Comparison of ENCODE assay signal across 26 cellular contexts in genomic region chr3:176914764-176915163, GRCh38.
DNase-seq lines count a peak whose midpoint lies in the region; ATAC-seq and TF ChIP-seq lines count a peak whose summit lies in the region.
"Had no signal": no experiment of that assay in that cellular context is flagged by ENCODE, and none has a peak within 500 bp of the region (broad histone marks: within the 10 kb centered on the region; RNA-seq: fewer than 3 reads in every experiment).

No MANE protein-coding gene starts in this region.

- no peaks in the 10 kb centered on the region for H3K79me2 ChIP-seq in H9 (ENCODE audit: insufficient read depth, low read length)

- no peak overlapping the region for H3K27ac ChIP-seq in H9 (ENCODE audit: insufficient read length, low read depth, low read length)
- H3K27ac ChIP-seq in RWPE2 (ENCODE audit: poor library complexity, severe bottlenecking) = no peak overlapping the region
- H3K27ac ChIP-seq: gastroesophageal sphincter, ovary, uterus had no signal

- H3K4me3 Mint-ChIP-seq in H9 = no peak overlapping the region
- H3K4me3 Mint-ChIP-seq: activated B cell treated with CpG ODN at 0.5 μM for 24 hours; CD8-positive, alpha-beta memory T cell; endodermal cell; nephron; T-cell had no signal

- no peak overlapping the region for H3K4ac ChIP-seq in H9 (ENCODE audit: low read depth, low read length)

- no peak overlapping the region for H2BK15ac ChIP-seq in H9 (ENCODE audit: low read depth, low read length)

- H2AK5ac ChIP-seq in H9 (ENCODE audit: insufficient read length, low read length) = no peak overlapping the region

- H3K27me3 ChIP-seq in H9 (ENCODE audit: insufficient read depth, low read length) (no peaks in the 10 kb centered on the region), RWPE2 (ENCODE audit: insufficient read depth, poor library complexity, severe bottlenecking) (no peaks in the 10 kb centered on the region)
- H3K27me3 ChIP-seq: gastroesophageal sphincter, ovary, uterus had no signal

- no peak overlapping the region for H3K4me3 ChIP-seq in RWPE2 (ENCODE audit: severe bottlenecking)
- H3K4me3 ChIP-seq in fibroblast of the aortic adventitia (ENCODE audit: low read depth, low read length) = no peak overlapping the region
- H3K4me3 ChIP-seq: gastroesophageal sphincter, lung, ovary, uterus had no signal

- no peak overlapping the region for H2BK12ac ChIP-seq in H9 (ENCODE audit: insufficient read length, low read depth, low read length)

- DNase-seq in H9 = no peak
- DNase-seq in RWPE2 (ENCODE audit: low spot score) = no peak
- DNase-seq in fibroblast of the aortic adventitia (ENCODE audit: low read depth) = peak; percentile 39
- DNase-seq in retina = peak; percentile 33
- DNase-seq in NK-92 (lab: John Stamatoyannopoulos, UW; ENCODE audit: unreplicated experiment) = no peak
- DNase-seq: activated B cell treated with CpG ODN at 0.5 μM for 24 hours; activated T-cell treated with anti-CD3 and anti-CD28 coated beads, Interleukin-2, amount 50 U/mL, for 48 hours; CD8-positive, alpha-beta memory T cell; central memory CD4-positive, alpha-beta T cell; DMS 273 treated with DMSO at 0.1 percent for 48 hours; endodermal cell; HCEC 1CT; Karpas-422; NCI-H146; NCI-H2171; ovary; RPMI8226; small intestine; stimulated activated naive CD4-positive, alpha-beta T cell; T-cell; uterus had no signal

- H4K20me1 ChIP-seq in H9 (ENCODE audit: control insufficient read depth, insufficient read depth, insufficient read length) = no peaks in the 10 kb centered on the region

- no peak overlapping the region for H3K4me2 ChIP-seq in H9 (ENCODE audit: insufficient read depth, insufficient read length, low read length)

- no peak overlapping the region for H3K9ac ChIP-seq in H9 (ENCODE audit: extremely low read depth, insufficient read length, low read length)

- H2BK5ac ChIP-seq in H9 (ENCODE audit: insufficient read length, low read length) = no peak overlapping the region

- H3K36me3 ChIP-seq in RWPE2 (ENCODE audit: low read depth) = no peaks in the 10 kb centered on the region
- H3K36me3 ChIP-seq: gastroesophageal sphincter, ovary, uterus had no signal

- H3K4me1 ChIP-seq in H9 (ENCODE audit: insufficient read depth, low read length) (peaks cover 20% of the 10 kb centered on the region), RWPE2 (ENCODE audit: insufficient read depth, poor library complexity, severe bottlenecking) (peaks cover 5% of the 10 kb centered on the region)
- H3K4me1 ChIP-seq: gastroesophageal sphincter, uterus had no signal

- no peaks in the 10 kb centered on the region for H3K79me1 ChIP-seq in H9 (ENCODE audit: insufficient read depth, low read depth, low read length, poor library complexity, severe bottlenecking)

- no peaks in the 10 kb centered on the region for H3K27me3 Mint-ChIP-seq in H9 (ENCODE audit: low read depth)

- H2AFZ ChIP-seq in H9 (ENCODE audit: low read length) = no peak overlapping the region

- peaks cover 4% of the 10 kb centered on the region for H3K23me2 ChIP-seq in H9 (ENCODE audit: insufficient read length, low read depth, low read length, poor library complexity, severe bottlenecking)

- peak overlapping the region in 2 of 3 experiments; percentile 14 to 53; a peak in 4 of 7 replicates for H3K27ac Mint-ChIP-seq in H9
- H3K27ac Mint-ChIP-seq: activated B cell treated with CpG ODN at 0.5 μM for 24 hours; CD8-positive, alpha-beta memory T cell; endodermal cell; nephron; T-cell had no signal

- no peak overlapping the region for H2BK20ac ChIP-seq in H9 (ENCODE audit: low read depth, low read length, poor library complexity, severe bottlenecking)

- H3K36me3 Mint-ChIP-seq in H9 (ENCODE audit: insufficient read depth in 1 of 3, low read depth in 3 of 3) = no peaks in the 10 kb centered on the region
- H3K36me3 Mint-ChIP-seq: CD8-positive, alpha-beta memory T cell; T-cell had no signal

- H4K91ac ChIP-seq in H9 (ENCODE audit: insufficient read length, low read depth, low read length) = no peak overlapping the region

- no peaks in the 10 kb centered on the region for H3K9me3 Mint-ChIP-seq in H9
- H3K9me3 Mint-ChIP-seq: activated B cell treated with CpG ODN at 0.5 μM for 24 hours; CD8-positive, alpha-beta memory T cell; endodermal cell; nephron; T-cell had no signal

- H4K8ac ChIP-seq in H9 (replicated peaks; ENCODE audit: insufficient read length, low read depth, low read length) = no peak overlapping the region

- 0 out of 2 replicates have a peak overlapping the region, but pooled peaks have one; percentile 12 for H3K14ac ChIP-seq in H9 (ENCODE audit: insufficient read depth, low read length)

- no peak overlapping the region for H3K18ac ChIP-seq in H9 (ENCODE audit: insufficient read length, low read depth, low read length)

- no CpG with 5 or more reads among the region's 1 CpG for WGBS in H9 (ENCODE audit: extremely low coverage, insufficient read length, low lambda C conversion rate)

- no peak overlapping the region for H2BK120ac ChIP-seq in H9 (ENCODE audit: low read depth, low read length, poor library complexity, severe bottlenecking)

- H3K56ac ChIP-seq in H9 (ENCODE audit: insufficient read length, low read depth, low read length) = no peak overlapping the region

- H3K9me3 ChIP-seq in H9 (ENCODE audit: control insufficient read depth, low read depth, low read length) = no peaks in the 10 kb centered on the region
- no peaks in the 10 kb centered on the region for H3K9me3 ChIP-seq in RWPE2 (ENCODE audit: severe bottlenecking)
- H3K9me3 ChIP-seq: gastroesophageal sphincter, ovary, uterus had no signal

- no peak overlapping the region for H3K23ac ChIP-seq in H9 (ENCODE audit: insufficient read length, low read depth, low read length)

- no peak overlapping the region for H3T11ph ChIP-seq in H9 (ENCODE audit: low read length)

- ATAC-seq in RWPE2 (ENCODE audit: low read depth) (peak; percentile 65; the same call in 2 of the 3 replicates), GM21737 (IDR thresholded peaks at IDR 0.05; ENCODE audit: unreplicated experiment) (no peak), HG03442 (IDR thresholded peaks at IDR 0.05; ENCODE audit: unreplicated experiment) (no peak)
- ATAC-seq: gastroesophageal sphincter, T-cell had no signal

- peaks cover 37 to 38% of the 10 kb centered on the region in 2 experiments for H3K4me1 Mint-ChIP-seq in H9
- H3K4me1 Mint-ChIP-seq: activated B cell treated with CpG ODN at 0.5 μM for 24 hours; CD8-positive, alpha-beta memory T cell; T-cell had no signal

- TF ChIP-seq CTCF in H9 (conservative IDR thresholded peaks at IDR 0.05) = no peak
- TF ChIP-seq CTCF in RWPE2 (IDR thresholded peaks at IDR 0.05; ENCODE audit: poor library complexity, severe bottlenecking) = no peak
- TF ChIP-seq CTCF in fibroblast of the aortic adventitia (IDR thresholded peaks at IDR 0.05; ENCODE audit: insufficient read depth, low read length) = no peak

- no peak overlapping the region for H4K5ac ChIP-seq in H9 (ENCODE audit: insufficient read length, low read depth, low read length)

Comparison
In these comparisons a context has a peak if more than half of its experiments do, and no peak if none do; other contexts are left out.
1. DNase-seq: peak in fibroblast of the aortic adventitia (single experiment) and retina (single experiment); none in H9 (single experiment), RWPE2 (single experiment) and NK-92 (single experiment).